ENCODE assay signal across 8 cellular contexts in genomic region chr11:22192642-22193347, GRCh38. TPM values are rescaled to one million over a fixed set of nuclear protein-coding genes. Genes with fewer than 3 reads are reported as not detected.
A peak's percentile ranks its signal among the peaks of the same experiment; 100 is the strongest.
DNase-seq lines count a peak whose midpoint lies in the region; ATAC-seq and TF ChIP-seq lines count a peak whose summit lies in the region.

A gene with protein sequence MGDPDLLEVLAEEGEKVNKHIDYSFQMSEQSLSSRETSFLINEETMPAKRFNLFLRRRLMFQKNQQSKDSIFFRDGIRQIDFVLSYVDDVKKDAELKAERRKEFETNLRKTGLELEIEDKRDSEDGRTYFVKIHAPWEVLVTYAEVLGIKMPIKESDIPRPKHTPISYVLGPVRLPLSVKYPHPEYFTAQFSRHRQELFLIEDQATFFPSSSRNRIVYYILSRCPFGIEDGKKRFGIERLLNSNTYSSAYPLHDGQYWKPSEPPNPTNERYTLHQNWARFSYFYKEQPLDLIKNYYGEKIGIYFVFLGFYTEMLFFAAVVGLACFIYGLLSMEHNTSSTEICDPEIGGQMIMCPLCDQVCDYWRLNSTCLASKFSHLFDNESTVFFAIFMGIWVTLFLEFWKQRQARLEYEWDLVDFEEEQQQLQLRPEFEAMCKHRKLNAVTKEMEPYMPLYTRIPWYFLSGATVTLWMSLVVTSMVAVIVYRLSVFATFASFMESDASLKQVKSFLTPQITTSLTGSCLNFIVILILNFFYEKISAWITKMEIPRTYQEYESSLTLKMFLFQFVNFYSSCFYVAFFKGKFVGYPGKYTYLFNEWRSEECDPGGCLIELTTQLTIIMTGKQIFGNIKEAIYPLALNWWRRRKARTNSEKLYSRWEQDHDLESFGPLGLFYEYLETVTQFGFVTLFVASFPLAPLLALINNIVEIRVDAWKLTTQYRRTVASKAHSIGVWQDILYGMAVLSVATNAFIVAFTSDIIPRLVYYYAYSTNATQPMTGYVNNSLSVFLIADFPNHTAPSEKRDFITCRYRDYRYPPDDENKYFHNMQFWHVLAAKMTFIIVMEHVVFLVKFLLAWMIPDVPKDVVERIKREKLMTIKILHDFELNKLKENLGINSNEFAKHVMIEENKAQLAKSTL (plus strand): TSS chr11:22193085. CDS start chr11:22193493, 408 bp downstream.

- no peak within 1 kb of the TSS for H3K27ac ChIP-seq in CD4-positive, alpha-beta T cell (ENCODE audit: low read depth, low read length)
- H3K27ac ChIP-seq in muscle layer of colon (ENCODE audit: low read depth, low read length) (peak within 1 kb of the TSS; percentile 58), urinary bladder (ENCODE audit: low read depth) (no peak within 1 kb of the TSS)

- H3K9me3 ChIP-seq in CD4-positive, alpha-beta T cell (ENCODE audit: control insufficient read depth, low read length) = no peaks in the 10 kb centered on the region
- no peaks in the 10 kb centered on the region for H3K9me3 ChIP-seq in muscle layer of colon (ENCODE audit: low read length)

- H3K36me3 ChIP-seq in muscle layer of colon (ENCODE audit: insufficient read depth, low read length) (no peaks in the 10 kb centered on the region), urinary bladder (ENCODE audit: insufficient read depth) (peaks cover 2% of the 10 kb centered on the region)

- no peak for ATAC-seq in CD4-positive, alpha-beta T cell (ENCODE audit: poor library complexity)
- ATAC-seq in GM19324 (IDR thresholded peaks at IDR 0.05; ENCODE audit: low FRiP score, unreplicated experiment) = peak; percentile 62
- ATAC-seq in T-cell (replicated peaks in 1 of 4) = no peak

- H3K27me3 Mint-ChIP-seq in CD4-positive, alpha-beta T cell = peaks cover 57% of the 10 kb centered on the region
- peaks cover 32 to 39% of the 10 kb centered on the region in 2 donors for H3K27me3 Mint-ChIP-seq in T-cell

- intact Hi-C loops in CD4-positive, alpha-beta T cell (cut with DNase I, micrococcal nuclease) = no loop called here

- H3K36me3 Mint-ChIP-seq in CD4-positive, alpha-beta T cell (ENCODE audit: low read depth) = no peaks in the 10 kb centered on the region
- no peaks in the 10 kb centered on the region for H3K36me3 Mint-ChIP-seq in T-cell

- H3K9ac ChIP-seq in muscle layer of colon (ENCODE audit: low read length) = peak within 1 kb of the TSS; percentile 66

- H3K4me1 ChIP-seq in muscle layer of colon (ENCODE audit: insufficient read depth, low read length) (peaks cover 15% of the 10 kb centered on the region), urinary bladder (ENCODE audit: insufficient read depth) (no peaks in the 10 kb centered on the region)

- no peak for TF ChIP-seq CTCF in CD4-positive, alpha-beta T cell (IDR thresholded peaks at IDR 0.05)
- TF ChIP-seq CTCF in fibroblast of pulmonary artery (IDR thresholded peaks at IDR 0.05; ENCODE audit: low read length, missing control alignments) = no peak

- peak within 1 kb of the TSS; percentile 51 for H3K4me3 Mint-ChIP-seq in CD4-positive, alpha-beta T cell
- peak within 1 kb of the TSS in 2 of 3 donors; percentile 41 to 69 for H3K4me3 Mint-ChIP-seq in T-cell

- 1% methylated on average over 56 of the region's 56 CpGs for WGBS in urinary bladder

- peak in 1 of 10 experiments; percentile 29 for DNase-seq in CD4-positive, alpha-beta T cell
- DNase-seq in HUDEP-2 (lab: John Stamatoyannopoulos, UW; ENCODE audit: unreplicated experiment in 76 of 76) (peak in 45 of 76 experiments; percentile 3 to 70 (median 34)), T-cell (no peak), fibroblast of pulmonary artery (ENCODE audit: low read depth) (peak; percentile 1), NAMALWA (ENCODE audit: low spot score) (no peak)

- H3K4me1 Mint-ChIP-seq in CD4-positive, alpha-beta T cell (ENCODE audit: low read depth) = peaks cover 5% of the 10 kb centered on the region
- peaks cover 5 to 13% (median 10%) of the 10 kb centered on the region in 3 donors for H3K4me1 Mint-ChIP-seq in T-cell

- CTCF ChIA-PET in CD4-positive, alpha-beta T cell (lab: Charles Lee) = no interaction called here
- CTCF ChIA-PET in T-cell (lab: Charles Lee) = no interaction called here

- H3K9me3 Mint-ChIP-seq in CD4-positive, alpha-beta T cell = no peaks in the 10 kb centered on the region
- H3K9me3 Mint-ChIP-seq in T-cell = peaks cover 0 to 12% (median 5%) of the 10 kb centered on the region in 3 donors

- H3K27me3 ChIP-seq in CD4-positive, alpha-beta T cell (ENCODE audit: control insufficient read depth, insufficient read depth, low read length) = peaks cover 34% of the 10 kb centered on the region
- no peaks in the 10 kb centered on the region for H3K27me3 ChIP-seq in muscle layer of colon (ENCODE audit: control insufficient read depth in 1 of 2, insufficient read depth in 2 of 2, low read length in 2 of 2)

- H3K4me3 ChIP-seq in fibroblast of pulmonary artery (replicated peaks; ENCODE audit: low read depth, low read length) = peak within 1 kb of the TSS; percentile 45
- peak within 1 kb of the TSS; percentile 58 to 76 for H3K4me3 ChIP-seq in muscle layer of colon (ENCODE audit: low read depth in 1 of 2, low read length in 2 of 2)
- H3K4me3 ChIP-seq in urinary bladder (ENCODE audit: low read depth, low read length) = peak within 1 kb of the TSS; percentile 49

- no peak within 1 kb of the TSS for H3K27ac Mint-ChIP-seq in CD4-positive, alpha-beta T cell
- H3K27ac Mint-ChIP-seq in T-cell = no peak within 1 kb of the TSS

- POLR2A ChIA-PET in CD4-positive, alpha-beta T cell (lab: Charles Lee) = no interaction called here
- POLR2A ChIA-PET in T-cell (lab: Charles Lee) = no interaction called here

RNA-seq across cellular contexts. Expression of the gene that starts here (rescaled TPM):
- not detected for total RNA-seq in CD4-positive, alpha-beta T cell
- under 1 TPM in 2 of 5 donors, not detected in 3; 0.03 TPM for total RNA-seq in T-cell
- 15.4 TPM for total RNA-seq in urinary bladder
- polyA plus RNA-seq in urinary bladder = 2.7 TPM

Comparison
In these comparisons a context has a peak if more than half of its experiments do, and no peak if none do; other contexts are left out.
1. RNA of the gene that starts here (total RNA-seq): 15.4 TPM in urinary bladder (single experiment); not detected in CD4-positive, alpha-beta T cell and 0.03 TPM in T-cell; every median in the first group is over 10 times any median in the second.
2. DNase-seq: peak in HUDEP-2 (45 of 76) and fibroblast of pulmonary artery (single experiment); none in T-cell (0 of 34) and NAMALWA (single experiment).
3. Peak in every context shown above with its lines, with median percentiles within 50 percentile points of each other: H3K4me3 ChIP-seq.